Comparison of ENCODE assay signal across 26 cellular contexts in the genomic region with DNA sequence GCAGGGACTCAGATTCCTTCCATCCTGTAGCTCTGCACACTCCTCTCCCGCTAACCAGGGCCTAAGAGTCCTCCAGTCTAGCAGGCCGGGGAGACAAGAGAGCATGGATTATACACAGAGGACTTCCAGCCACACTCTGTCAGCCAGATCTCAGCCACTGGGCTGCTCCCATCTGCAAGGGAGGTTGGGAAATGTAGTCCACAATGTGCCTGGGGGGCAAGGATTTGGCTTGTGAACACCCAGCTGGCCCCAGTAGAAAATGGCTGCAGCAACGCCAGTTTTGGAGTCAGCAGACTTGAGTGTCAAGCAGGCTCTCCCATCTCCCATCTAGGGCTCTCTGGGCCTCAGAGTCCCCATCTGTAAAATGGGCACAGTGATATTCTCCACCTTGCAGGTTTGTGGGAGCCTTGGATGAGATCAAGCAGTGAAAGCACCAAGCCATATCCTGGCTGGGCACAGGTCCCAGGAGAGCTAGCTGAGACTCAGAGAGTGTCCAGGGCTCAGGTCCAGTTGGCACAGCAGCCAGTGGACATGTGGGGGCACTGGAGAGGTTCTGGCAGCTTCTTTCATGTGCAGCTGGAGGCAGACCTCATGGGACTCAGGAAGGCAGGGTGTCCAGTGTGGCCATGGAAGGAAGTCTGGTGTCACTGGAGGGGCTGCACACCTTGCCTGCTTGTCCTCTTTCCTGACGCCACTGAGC. TPM values are rescaled to one million over a fixed set of nuclear protein-coding genes. Genes with fewer than 3 reads are reported as not detected.
DNase-seq lines count a peak whose midpoint lies in the region; ATAC-seq and TF ChIP-seq lines count a peak whose summit lies in the region.
"Had no signal": no experiment of that assay in that cellular context is flagged by ENCODE, and none has a peak within 500 bp of the region (broad histone marks: within the 10 kb centered on the region; RNA-seq: fewer than 3 reads in every experiment).

No MANE protein-coding gene starts in this region.

- TF ChIP-seq POLR2A in right lobe of liver (IDR thresholded peaks at IDR 0.05) (no peak), thyroid gland (IDR thresholded peaks at IDR 0.05) (no peak)

- DNase-seq in Right ventricle myocardium inferior (ENCODE audit: missing footprints) = peak; percentile 15
- DNase-seq in right cardiac atrium = no peak
- DNase-seq in NCI-H2029 treated with DMSO at 0.1 percent for 48 hours (lab: John Stamatoyannopoulos, UW) = peak; percentile 29
- DNase-seq in right lobe of liver = peak in 2 of 3 donors; percentile 27 to 31
- peak; percentile 92 to 95 for DNase-seq in thyroid gland
- DNase-seq in NCI-H2196 (lab: John Stamatoyannopoulos, UW; ENCODE audit: unreplicated experiment) = no peak
- no peak for DNase-seq in brain microvascular endothelial cell
- DNase-seq: cortex of kidney; IMR-90; NCI-H226; stimulated activated CD4-positive, alpha-beta T cell treated with anti-CD3 and anti-CD28 coated beads, Interleukin-2, amount 100 ng/mL, for 48 hours; T-helper 9 cell had no signal

- H3K9me3 ChIP-seq in right cardiac atrium (ENCODE audit: control insufficient read depth, low read length) (no peaks in the 10 kb centered on the region), right lobe of liver (no peaks in the 10 kb centered on the region), thyroid gland (no peaks in the 10 kb centered on the region)
- H3K9me3 ChIP-seq: pancreas, upper lobe of right lung had no signal

- intact Hi-C loops in Right ventricle myocardium inferior (cut with DNase I) = no loop called here
- intact Hi-C loops in right cardiac atrium (cut with DNase I) = no loop called here
- intact Hi-C loops in right lobe of liver (cut with DNase I) = loop anchor here in 1 of 2 donors (10.0 kb wide), 1 partner anchor 45 kb away; no protein-coding TSS in a partner anchor
- intact Hi-C loops in thyroid gland (cut with DNase I) = no loop called here

- in situ Hi-C loops in brain microvascular endothelial cell (cut with HindIII; ENCODE audit: low pct_ligation_motif_present, low sequenced_read_pairs) = no loop called here

- no peak for TF ChIP-seq CTCF in right lobe of liver (IDR thresholded peaks at IDR 0.05)
- no peak for TF ChIP-seq CTCF in thyroid gland (IDR thresholded peaks at IDR 0.05)
- no peak for TF ChIP-seq CTCF in brain microvascular endothelial cell (IDR thresholded peaks at IDR 0.05; ENCODE audit: low read depth, low read length, missing control alignments)

- H3K4me3 ChIP-seq in right cardiac atrium (ENCODE audit: low read length) (no peak overlapping the region), right lobe of liver (no peak overlapping the region), thyroid gland (replicated peaks in 1 of 3) (no peak overlapping the region), brain microvascular endothelial cell (ENCODE audit: low read depth, low read length) (no peak overlapping the region)
- H3K4me3 ChIP-seq: hepatocyte, pancreas, skin epidermis, upper lobe of right lung had no signal

- ATAC-seq in Right ventricle myocardium inferior = no peak
- no peak for ATAC-seq in right cardiac atrium
- ATAC-seq in right lobe of liver = peak in 1 of 4 donors; percentile 52
- no peak for ATAC-seq in GM19351 (IDR thresholded peaks at IDR 0.05; ENCODE audit: unreplicated experiment)
- ATAC-seq: activated CD4-positive, alpha-beta T cell treated with anti-CD3 and anti-CD28 coated beads for 36 hours; Panc1; pancreas; SK-N-SH treated with all-trans-retinoic acid at 6 μM for 48 hours had no signal

- no peaks in the 10 kb centered on the region for H3K4me1 ChIP-seq in right cardiac atrium (ENCODE audit: control insufficient read depth, insufficient read depth, low read length)
- no peaks in the 10 kb centered on the region for H3K4me1 ChIP-seq in right lobe of liver
- peaks cover 4 to 19% of the 10 kb centered on the region in 2 donors for H3K4me1 ChIP-seq in thyroid gland
- H3K4me1 ChIP-seq: pancreas, upper lobe of right lung had no signal

- H3K36me3 ChIP-seq in right lobe of liver (no peaks in the 10 kb centered on the region), thyroid gland (no peaks in the 10 kb centered on the region), brain microvascular endothelial cell (replicated peaks) (no peaks in the 10 kb centered on the region)
- H3K36me3 ChIP-seq: pancreas, upper lobe of right lung had no signal

- H3K27me3 ChIP-seq in right cardiac atrium (ENCODE audit: control insufficient read depth, insufficient read depth) (no peaks in the 10 kb centered on the region), right lobe of liver (no peaks in the 10 kb centered on the region), thyroid gland (no peaks in the 10 kb centered on the region), brain microvascular endothelial cell (replicated peaks) (peaks cover under 1% of the 10 kb centered on the region)
- H3K27me3 ChIP-seq: hepatocyte, pancreas, upper lobe of right lung had no signal

- WGBS in right cardiac atrium = 49% methylated on average over 4 of the region's 4 CpGs
- no CpG with 5 or more reads among the region's 4 CpGs for WGBS in right lobe of liver (ENCODE audit: insufficient coverage, low coverage, low lambda C conversion rate, missing lambda C conversion rate)
- 73 to 74% methylated on average over 3 of the region's 4 CpGs for WGBS in thyroid gland, 2 donors

- H3K27ac ChIP-seq in right cardiac atrium (ENCODE audit: low read length) = no peak overlapping the region
- H3K27ac ChIP-seq in right lobe of liver = no peak overlapping the region
- H3K27ac ChIP-seq in thyroid gland = peak overlapping the region in 2 of 3 donors; percentile 41 to 76
- H3K27ac ChIP-seq in brain microvascular endothelial cell = no peak overlapping the region
- H3K27ac ChIP-seq: hepatocyte, HL-60, pancreas, skin epidermis, upper lobe of right lung had no signal

RNA-seq across cellular contexts. Expression of a gene that starts 14.6 kb away (rescaled TPM):
- total RNA-seq in Right ventricle myocardium inferior (not detected), right cardiac atrium (not detected), right lobe of liver (not detected), thyroid gland (not detected)
- not detected for polyA plus RNA-seq in right cardiac atrium
- total RNA-seq: activated CD4-positive, alpha-beta T cell treated with anti-CD3 and anti-CD28 coated beads for 36 hours; endothelial cell of umbilical vein; H4; IMR-90; lung microvascular endothelial cell; MCF 10A; myocyte had no signal
- polyA plus RNA-seq: endothelial cell of umbilical vein, IMR-90, pancreas had no signal

Comparison
In these comparisons a context has a peak if more than half of its experiments do, and no peak if none do; other contexts are left out.
1. DNase-seq: peak in Right ventricle myocardium inferior (single experiment), NCI-H2029 treated with DMSO at 0.1 percent for 48 hours (single experiment), right lobe of liver (2 of 3) and thyroid gland (2 of 2); none in right cardiac atrium (0 of 3), NCI-H2196 (single experiment) and brain microvascular endothelial cell (single experiment).
2. H3K27ac ChIP-seq: peak in thyroid gland (2 of 3); none in right cardiac atrium (single experiment), right lobe of liver (0 of 3) and brain microvascular endothelial cell (single experiment).